In genomic region chr1:43344267-43344666, GRCh38 we compare ENCODE assay signal across 1 cellular context.
TF ChIP-seq lines count a peak whose summit lies in the region.

No MANE protein-coding gene starts in this region.

TF ChIP-seq in HepG2, 621 proteins besides CTCF, POLR2A, EP300 and RAD21:
- TF ChIP-seq FOXC1 (CRISPR knock-in tag; IDR thresholded peaks at IDR 0.05; ENCODE audit: borderline replicate concordance) = no peak
- TF ChIP-seq E2F5 (CRISPR knock-in tag; conservative IDR thresholded peaks at IDR 0.05) = no peak
- 0 out of 2 replicates have a peak, but pooled peaks have one; percentile 37 for TF ChIP-seq MEF2D (CRISPR knock-in tag; IDR thresholded peaks at IDR 0.05)
- TF ChIP-seq HMG20A (CRISPR knock-in tag; IDR thresholded peaks at IDR 0.05; ENCODE audit: borderline replicate concordance) = peak; percentile 20; the same call in 1 of the 2 replicates
- TF ChIP-seq, protein P1, sequence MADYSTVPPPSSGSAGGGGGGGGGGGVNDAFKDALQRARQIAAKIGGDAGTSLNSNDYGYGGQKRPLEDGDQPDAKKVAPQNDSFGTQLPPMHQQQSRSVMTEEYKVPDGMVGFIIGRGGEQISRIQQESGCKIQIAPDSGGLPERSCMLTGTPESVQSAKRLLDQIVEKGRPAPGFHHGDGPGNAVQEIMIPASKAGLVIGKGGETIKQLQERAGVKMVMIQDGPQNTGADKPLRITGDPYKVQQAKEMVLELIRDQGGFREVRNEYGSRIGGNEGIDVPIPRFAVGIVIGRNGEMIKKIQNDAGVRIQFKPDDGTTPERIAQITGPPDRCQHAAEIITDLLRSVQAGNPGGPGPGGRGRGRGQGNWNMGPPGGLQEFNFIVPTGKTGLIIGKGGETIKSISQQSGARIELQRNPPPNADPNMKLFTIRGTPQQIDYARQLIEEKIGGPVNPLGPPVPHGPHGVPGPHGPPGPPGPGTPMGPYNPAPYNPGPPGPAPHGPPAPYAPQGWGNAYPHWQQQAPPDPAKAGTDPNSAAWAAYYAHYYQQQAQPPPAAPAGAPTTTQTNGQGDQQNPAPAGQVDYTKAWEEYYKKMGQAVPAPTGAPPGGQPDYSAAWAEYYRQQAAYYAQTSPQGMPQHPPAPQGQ (CRISPR knock-in tag; IDR thresholded peaks at IDR 0.05; ENCODE audit: borderline replicate concordance) = no peak
- TF ChIP-seq SKI (IDR thresholded peaks at IDR 0.05; ENCODE audit: partially characterized antibody) = peak; percentile 50
- TF ChIP-seq ARID5B (CRISPR knock-in tag; IDR thresholded peaks at IDR 0.05) = peak; percentile 33; the same call in 1 of the 2 replicates
- TF ChIP-seq, protein P2, sequence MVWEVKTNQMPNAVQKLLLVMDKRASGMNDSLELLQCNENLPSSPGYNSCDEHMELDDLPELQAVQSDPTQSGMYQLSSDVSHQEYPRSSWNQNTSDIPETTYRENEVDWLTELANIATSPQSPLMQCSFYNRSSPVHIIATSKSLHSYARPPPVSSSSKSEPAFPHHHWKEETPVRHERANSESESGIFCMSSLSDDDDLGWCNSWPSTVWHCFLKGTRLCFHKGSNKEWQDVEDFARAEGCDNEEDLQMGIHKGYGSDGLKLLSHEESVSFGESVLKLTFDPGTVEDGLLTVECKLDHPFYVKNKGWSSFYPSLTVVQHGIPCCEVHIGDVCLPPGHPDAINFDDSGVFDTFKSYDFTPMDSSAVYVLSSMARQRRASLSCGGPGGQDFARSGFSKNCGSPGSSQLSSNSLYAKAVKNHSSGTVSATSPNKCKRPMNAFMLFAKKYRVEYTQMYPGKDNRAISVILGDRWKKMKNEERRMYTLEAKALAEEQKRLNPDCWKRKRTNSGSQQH (CRISPR knock-in tag; IDR thresholded peaks at IDR 0.05; ENCODE audit: low read depth) = no peak
- TF ChIP-seq DNMT3B (CRISPR knock-in tag; conservative IDR thresholded peaks at IDR 0.05) = no peak
- peak; percentile 35; the same call in 1 of the 2 replicates for TF ChIP-seq TCF7 (IDR thresholded peaks at IDR 0.05; ENCODE audit: low read depth)
- TF ChIP-seq RXRA (CRISPR knock-in tag; IDR thresholded peaks at IDR 0.05) = no peak
- TF ChIP-seq PBX2 (CRISPR knock-in tag; IDR thresholded peaks at IDR 0.05) = no peak
- TF ChIP-seq RARA (CRISPR knock-in tag; IDR thresholded peaks at IDR 0.05) = peak; percentile 46; the same call in 1 of the 2 replicates
- TF ChIP-seq FOXA3 (CRISPR knock-in tag; IDR thresholded peaks at IDR 0.05) = 0 out of 2 replicates have a peak, but pooled peaks have one; percentile 7
- no peak for TF ChIP-seq ZNF546 (CRISPR knock-in tag; conservative IDR thresholded peaks at IDR 0.05)
- no peak for TF ChIP-seq ZNF883 (CRISPR knock-in tag; IDR thresholded peaks at IDR 0.05; ENCODE audit: not compliant biosample characterization)
- TF ChIP-seq SAP130 (CRISPR knock-in tag; IDR thresholded peaks at IDR 0.05; ENCODE audit: low read depth) = 0 out of 2 replicates have a peak, but pooled peaks have one; percentile 16
- no peak for TF ChIP-seq ZMAT3 (CRISPR knock-in tag; conservative IDR thresholded peaks at IDR 0.05)
- no peak for TF ChIP-seq GABPA (IDR thresholded peaks at IDR 0.05; ENCODE audit: low read depth, low read length)
- peak; percentile 23; the same call in 1 of the 2 replicates for TF ChIP-seq GABPA (CRISPR knock-in tag; IDR thresholded peaks at IDR 0.05; ENCODE audit: low read depth)
- TF ChIP-seq, protein P3, sequence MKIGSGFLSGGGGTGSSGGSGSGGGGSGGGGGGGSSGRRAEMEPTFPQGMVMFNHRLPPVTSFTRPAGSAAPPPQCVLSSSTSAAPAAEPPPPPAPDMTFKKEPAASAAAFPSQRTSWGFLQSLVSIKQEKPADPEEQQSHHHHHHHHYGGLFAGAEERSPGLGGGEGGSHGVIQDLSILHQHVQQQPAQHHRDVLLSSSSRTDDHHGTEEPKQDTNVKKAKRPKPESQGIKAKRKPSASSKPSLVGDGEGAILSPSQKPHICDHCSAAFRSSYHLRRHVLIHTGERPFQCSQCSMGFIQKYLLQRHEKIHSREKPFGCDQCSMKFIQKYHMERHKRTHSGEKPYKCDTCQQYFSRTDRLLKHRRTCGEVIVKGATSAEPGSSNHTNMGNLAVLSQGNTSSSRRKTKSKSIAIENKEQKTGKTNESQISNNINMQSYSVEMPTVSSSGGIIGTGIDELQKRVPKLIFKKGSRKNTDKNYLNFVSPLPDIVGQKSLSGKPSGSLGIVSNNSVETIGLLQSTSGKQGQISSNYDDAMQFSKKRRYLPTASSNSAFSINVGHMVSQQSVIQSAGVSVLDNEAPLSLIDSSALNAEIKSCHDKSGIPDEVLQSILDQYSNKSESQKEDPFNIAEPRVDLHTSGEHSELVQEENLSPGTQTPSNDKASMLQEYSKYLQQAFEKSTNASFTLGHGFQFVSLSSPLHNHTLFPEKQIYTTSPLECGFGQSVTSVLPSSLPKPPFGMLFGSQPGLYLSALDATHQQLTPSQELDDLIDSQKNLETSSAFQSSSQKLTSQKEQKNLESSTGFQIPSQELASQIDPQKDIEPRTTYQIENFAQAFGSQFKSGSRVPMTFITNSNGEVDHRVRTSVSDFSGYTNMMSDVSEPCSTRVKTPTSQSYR (CRISPR knock-in tag; IDR thresholded peaks at IDR 0.05; ENCODE audit: borderline replicate concordance) = no peak
TF ChIP-seq in HepG2: peak in this region for 9.
